In the genomic region with DNA sequence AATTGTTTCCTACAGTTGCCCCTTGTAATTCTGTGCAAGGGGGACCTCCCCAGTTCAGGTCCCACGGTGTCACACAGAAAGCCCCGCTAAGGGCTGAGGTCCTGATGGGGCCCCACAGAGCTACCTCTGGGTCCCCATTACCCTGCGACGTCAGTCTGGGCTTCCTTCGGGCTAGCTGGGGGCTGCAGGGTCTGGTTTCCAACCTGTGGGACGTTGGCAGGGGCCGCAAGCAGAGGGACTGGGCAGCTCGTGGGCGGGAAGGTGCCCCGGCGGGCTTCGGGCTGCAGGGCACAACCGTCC, we compare ENCODE assay signal across 1 cellular context.
TF ChIP-seq lines count a peak whose summit lies in the region.

No MANE protein-coding gene starts in this region.

TF ChIP-seq in endothelial cell of umbilical vein, 7 proteins besides CTCF, POLR2A, EP300 and RAD21:
- no peak for TF ChIP-seq MYC (IDR thresholded peaks at IDR 0.05; ENCODE audit: low read depth, low read length)
- TF ChIP-seq JUN (IDR thresholded peaks at IDR 0.05; ENCODE audit: borderline replicate concordance, insufficient read depth, insufficient read length, low read depth) = no peak
- TF ChIP-seq FOS (IDR thresholded peaks at IDR 0.05; ENCODE audit: borderline replicate concordance, insufficient read depth, low read length) = no peak
- no peak for TF ChIP-seq EZH2 (IDR thresholded peaks at IDR 0.05; ENCODE audit: borderline replicate concordance, low read depth, low read length, severe bottlenecking)
- TF ChIP-seq, protein P1, sequence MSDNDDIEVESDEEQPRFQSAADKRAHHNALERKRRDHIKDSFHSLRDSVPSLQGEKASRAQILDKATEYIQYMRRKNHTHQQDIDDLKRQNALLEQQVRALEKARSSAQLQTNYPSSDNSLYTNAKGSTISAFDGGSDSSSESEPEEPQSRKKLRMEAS (IDR thresholded peaks at IDR 0.05; ENCODE audit: insufficient read depth, insufficient read length) = no peak
- TF ChIP-seq GATA2 (IDR thresholded peaks at IDR 0.05; ENCODE audit: insufficient read depth, insufficient read length, low read depth, low read length) = no peak
- TF ChIP-seq POLR2AphosphoS5 (IDR thresholded peaks at IDR 0.05; ENCODE audit: insufficient read depth, low read depth, low read length) = no peak
